ENCODE assay signal across 1 cellular context in the genomic region with DNA sequence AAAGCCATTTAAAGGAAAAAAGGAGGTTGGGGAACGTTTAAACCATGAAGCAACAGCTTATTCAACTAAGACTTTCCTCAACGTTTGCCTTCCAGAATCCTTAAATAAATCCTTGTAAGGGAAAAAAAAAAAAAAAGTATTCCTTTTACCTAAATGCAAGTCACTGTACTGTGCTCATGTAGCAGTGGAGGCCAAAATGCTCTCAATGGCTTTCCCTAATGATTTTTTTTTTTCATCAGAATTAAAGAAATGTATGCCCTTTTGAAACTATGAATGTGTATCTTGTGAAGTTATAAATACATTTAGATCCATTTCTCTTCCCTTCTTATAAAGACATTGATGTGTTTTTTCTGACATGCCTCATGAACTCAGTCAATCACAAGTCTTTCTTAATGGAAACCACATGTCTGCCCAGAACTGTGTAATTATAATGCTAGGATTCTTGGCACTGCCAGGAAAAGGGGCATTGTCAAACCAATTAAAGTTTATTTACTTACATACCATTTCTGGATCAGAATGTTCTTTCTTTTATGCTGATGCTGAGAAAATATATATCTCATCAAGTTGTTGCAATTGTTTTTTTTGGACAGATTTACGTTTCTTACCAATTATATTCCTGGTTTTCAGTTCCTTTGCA.
TF ChIP-seq lines count a peak whose summit lies in the region.

No MANE protein-coding gene starts in this region.

TF ChIP-seq in HEK293, 187 proteins besides CTCF, POLR2A, EP300 and RAD21 (continued from another document):
- TF ChIP-seq, protein P1, sequence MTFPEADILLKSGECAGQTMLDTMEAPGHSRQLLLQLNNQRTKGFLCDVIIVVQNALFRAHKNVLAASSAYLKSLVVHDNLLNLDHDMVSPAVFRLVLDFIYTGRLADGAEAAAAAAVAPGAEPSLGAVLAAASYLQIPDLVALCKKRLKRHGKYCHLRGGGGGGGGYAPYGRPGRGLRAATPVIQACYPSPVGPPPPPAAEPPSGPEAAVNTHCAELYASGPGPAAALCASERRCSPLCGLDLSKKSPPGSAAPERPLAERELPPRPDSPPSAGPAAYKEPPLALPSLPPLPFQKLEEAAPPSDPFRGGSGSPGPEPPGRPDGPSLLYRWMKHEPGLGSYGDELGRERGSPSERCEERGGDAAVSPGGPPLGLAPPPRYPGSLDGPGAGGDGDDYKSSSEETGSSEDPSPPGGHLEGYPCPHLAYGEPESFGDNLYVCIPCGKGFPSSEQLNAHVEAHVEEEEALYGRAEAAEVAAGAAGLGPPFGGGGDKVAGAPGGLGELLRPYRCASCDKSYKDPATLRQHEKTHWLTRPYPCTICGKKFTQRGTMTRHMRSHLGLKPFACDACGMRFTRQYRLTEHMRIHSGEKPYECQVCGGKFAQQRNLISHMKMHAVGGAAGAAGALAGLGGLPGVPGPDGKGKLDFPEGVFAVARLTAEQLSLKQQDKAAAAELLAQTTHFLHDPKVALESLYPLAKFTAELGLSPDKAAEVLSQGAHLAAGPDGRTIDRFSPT (tag by site-specific recombination; IDR thresholded peaks at IDR 0.05) = no peak
- TF ChIP-seq ZEB2 (tag by site-specific recombination; IDR thresholded peaks at IDR 0.05) (peak; percentile 64), ZXDB (tag by site-specific recombination; IDR thresholded peaks at IDR 0.05) (0 out of 2 replicates have a peak, but pooled peaks have one; percentile 26), ZNF747 (tag by site-specific recombination; IDR thresholded peaks at IDR 0.05) (no peak), ZBTB7A (tag by site-specific recombination; IDR thresholded peaks at IDR 0.05; ENCODE audit: low read depth) (no peak), KLF8 (tag by site-specific recombination; IDR thresholded peaks at IDR 0.05) (no peak), ZNF335 (tag by site-specific recombination; conservative IDR thresholded peaks at IDR 0.05) (peak; percentile 19; the same call in 1 of the 2 replicates), ZNF658 (tag by site-specific recombination; IDR thresholded peaks at IDR 0.05) (no peak)
- TF ChIP-seq, protein P2, sequence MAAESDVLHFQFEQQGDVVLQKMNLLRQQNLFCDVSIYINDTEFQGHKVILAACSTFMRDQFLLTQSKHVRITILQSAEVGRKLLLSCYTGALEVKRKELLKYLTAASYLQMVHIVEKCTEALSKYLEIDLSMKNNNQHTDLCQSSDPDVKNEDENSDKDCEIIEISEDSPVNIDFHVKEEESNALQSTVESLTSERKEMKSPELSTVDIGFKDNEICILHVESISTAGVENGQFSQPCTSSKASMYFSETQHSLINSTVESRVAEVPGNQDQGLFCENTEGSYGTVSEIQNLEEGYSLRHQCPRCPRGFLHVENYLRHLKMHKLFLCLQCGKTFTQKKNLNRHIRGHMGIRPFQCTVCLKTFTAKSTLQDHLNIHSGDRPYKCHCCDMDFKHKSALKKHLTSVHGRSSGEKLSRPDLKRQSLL (tag by site-specific recombination; IDR thresholded peaks at IDR 0.05) = no peak
- TF ChIP-seq, protein P3, sequence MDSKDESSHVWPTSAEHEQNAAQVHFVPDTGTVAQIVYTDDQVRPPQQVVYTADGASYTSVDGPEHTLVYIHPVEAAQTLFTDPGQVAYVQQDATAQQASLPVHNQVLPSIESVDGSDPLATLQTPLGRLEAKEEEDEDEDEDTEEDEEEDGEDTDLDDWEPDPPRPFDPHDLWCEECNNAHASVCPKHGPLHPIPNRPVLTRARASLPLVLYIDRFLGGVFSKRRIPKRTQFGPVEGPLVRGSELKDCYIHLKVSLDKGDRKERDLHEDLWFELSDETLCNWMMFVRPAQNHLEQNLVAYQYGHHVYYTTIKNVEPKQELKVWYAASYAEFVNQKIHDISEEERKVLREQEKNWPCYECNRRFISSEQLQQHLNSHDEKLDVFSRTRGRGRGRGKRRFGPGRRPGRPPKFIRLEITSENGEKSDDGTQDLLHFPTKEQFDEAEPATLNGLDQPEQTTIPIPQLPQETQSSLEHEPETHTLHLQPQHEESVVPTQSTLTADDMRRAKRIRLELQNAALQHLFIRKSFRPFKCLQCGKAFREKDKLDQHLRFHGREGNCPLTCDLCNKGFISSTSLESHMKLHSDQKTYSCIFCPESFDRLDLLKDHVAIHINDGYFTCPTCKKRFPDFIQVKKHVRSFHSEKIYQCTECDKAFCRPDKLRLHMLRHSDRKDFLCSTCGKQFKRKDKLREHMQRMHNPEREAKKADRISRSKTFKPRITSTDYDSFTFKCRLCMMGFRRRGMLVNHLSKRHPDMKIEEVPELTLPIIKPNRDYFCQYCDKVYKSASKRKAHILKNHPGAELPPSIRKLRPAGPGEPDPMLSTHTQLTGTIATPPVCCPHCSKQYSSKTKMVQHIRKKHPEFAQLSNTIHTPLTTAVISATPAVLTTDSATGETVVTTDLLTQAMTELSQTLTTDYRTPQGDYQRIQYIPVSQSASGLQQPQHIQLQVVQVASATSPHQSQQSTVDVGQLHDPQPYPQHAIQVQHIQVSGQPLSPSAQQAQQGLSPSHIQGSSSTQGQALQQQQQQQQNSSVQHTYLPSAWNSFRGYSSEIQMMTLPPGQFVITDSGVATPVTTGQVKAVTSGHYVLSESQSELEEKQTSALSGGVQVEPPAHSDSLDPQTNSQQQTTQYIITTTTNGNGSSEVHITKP (tag by site-specific recombination; IDR thresholded peaks at IDR 0.05) = no peak
- TF ChIP-seq, protein P4, sequence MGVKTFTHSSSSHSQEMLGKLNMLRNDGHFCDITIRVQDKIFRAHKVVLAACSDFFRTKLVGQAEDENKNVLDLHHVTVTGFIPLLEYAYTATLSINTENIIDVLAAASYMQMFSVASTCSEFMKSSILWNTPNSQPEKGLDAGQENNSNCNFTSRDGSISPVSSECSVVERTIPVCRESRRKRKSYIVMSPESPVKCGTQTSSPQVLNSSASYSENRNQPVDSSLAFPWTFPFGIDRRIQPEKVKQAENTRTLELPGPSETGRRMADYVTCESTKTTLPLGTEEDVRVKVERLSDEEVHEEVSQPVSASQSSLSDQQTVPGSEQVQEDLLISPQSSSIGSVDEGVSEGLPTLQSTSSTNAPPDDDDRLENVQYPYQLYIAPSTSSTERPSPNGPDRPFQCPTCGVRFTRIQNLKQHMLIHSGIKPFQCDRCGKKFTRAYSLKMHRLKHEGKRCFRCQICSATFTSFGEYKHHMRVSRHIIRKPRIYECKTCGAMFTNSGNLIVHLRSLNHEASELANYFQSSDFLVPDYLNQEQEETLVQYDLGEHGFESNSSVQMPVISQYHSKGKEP (tag by site-specific recombination; IDR thresholded peaks at IDR 0.05) = peak; percentile 56; the same call in 1 of the 2 replicates
